ENCODE assay signal across 1 cellular context in genomic region chr12:53324113-53324778, GRCh38.
TF ChIP-seq lines count a peak whose summit lies in the region.

No MANE protein-coding gene starts in this region.

TF ChIP-seq in HepG2, 621 proteins besides CTCF, POLR2A, EP300 and RAD21 (continues in another document):
- TF ChIP-seq ZNF572 (CRISPR knock-in tag; IDR thresholded peaks at IDR 0.05) (no peak), TCF7 (IDR thresholded peaks at IDR 0.05; ENCODE audit: low read depth) (no peak), ZUFSP (CRISPR knock-in tag; IDR thresholded peaks at IDR 0.05; ENCODE audit: borderline replicate concordance) (no peak), SPEN (CRISPR knock-in tag; IDR thresholded peaks at IDR 0.05; ENCODE audit: low read depth) (no peak), ZNF75D (CRISPR knock-in tag; IDR thresholded peaks at IDR 0.05; ENCODE audit: borderline replicate concordance) (no peak), ZHX1 (CRISPR knock-in tag; IDR thresholded peaks at IDR 0.05; ENCODE audit: low read depth) (0 out of 2 replicates have a peak, but pooled peaks have one; percentile 13), HCFC1 (IDR thresholded peaks at IDR 0.05; ENCODE audit: low read depth, low read length) (no peak), FOXA3 (CRISPR knock-in tag; IDR thresholded peaks at IDR 0.05) (no peak), ZSCAN31 (CRISPR knock-in tag; IDR thresholded peaks at IDR 0.05; ENCODE audit: low read depth) (no peak), ZNF44 (CRISPR knock-in tag; IDR thresholded peaks at IDR 0.05) (no peak), ZNF3 (CRISPR knock-in tag; IDR thresholded peaks at IDR 0.05) (0 out of 2 replicates have a peak, but pooled peaks have one; percentile 41), SALL2 (CRISPR knock-in tag; IDR thresholded peaks at IDR 0.05) (0 out of 2 replicates have a peak, but pooled peaks have one; percentile 32), SIX4 (CRISPR knock-in tag; IDR thresholded peaks at IDR 0.05) (no peak), CENPBD1 (CRISPR knock-in tag; IDR thresholded peaks at IDR 0.05; ENCODE audit: borderline replicate concordance, low read depth) (no peak), KDM5B (CRISPR knock-in tag; IDR thresholded peaks at IDR 0.05; ENCODE audit: borderline replicate concordance) (peak; percentile 80), ARNT (IDR thresholded peaks at IDR 0.05) (no peak), TFAP4 (IDR thresholded peaks at IDR 0.05; ENCODE audit: borderline replicate concordance, low read depth) (no peak), SMARCC2 (IDR thresholded peaks at IDR 0.05) (no peak), ZNF331 (CRISPR knock-in tag; IDR thresholded peaks at IDR 0.05) (no peak), KMT2B (CRISPR knock-in tag; IDR thresholded peaks at IDR 0.05) (no peak), ZBTB7B (CRISPR knock-in tag; IDR thresholded peaks at IDR 0.05) (no peak), ZBTB37 (CRISPR knock-in tag; IDR thresholded peaks at IDR 0.05) (0 out of 2 replicates have a peak, but pooled peaks have one; percentile 21), ASH2L (IDR thresholded peaks at IDR 0.05; ENCODE audit: insufficient read length, low read depth, low read length) (peak; percentile 67), ZNF768 (CRISPR knock-in tag; IDR thresholded peaks at IDR 0.05) (no peak), ZBTB3 (CRISPR knock-in tag; IDR thresholded peaks at IDR 0.05; ENCODE audit: borderline replicate concordance, low read depth) (no peak), ZNF773 (CRISPR knock-in tag; IDR thresholded peaks at IDR 0.05; ENCODE audit: borderline replicate concordance) (0 out of 2 replicates have a peak, but pooled peaks have one; percentile 42), FIP1L1 (IDR thresholded peaks at IDR 0.05; ENCODE audit: borderline replicate concordance, insufficient read depth, low read depth, low read length) (no peak)
- TF ChIP-seq, protein P1, sequence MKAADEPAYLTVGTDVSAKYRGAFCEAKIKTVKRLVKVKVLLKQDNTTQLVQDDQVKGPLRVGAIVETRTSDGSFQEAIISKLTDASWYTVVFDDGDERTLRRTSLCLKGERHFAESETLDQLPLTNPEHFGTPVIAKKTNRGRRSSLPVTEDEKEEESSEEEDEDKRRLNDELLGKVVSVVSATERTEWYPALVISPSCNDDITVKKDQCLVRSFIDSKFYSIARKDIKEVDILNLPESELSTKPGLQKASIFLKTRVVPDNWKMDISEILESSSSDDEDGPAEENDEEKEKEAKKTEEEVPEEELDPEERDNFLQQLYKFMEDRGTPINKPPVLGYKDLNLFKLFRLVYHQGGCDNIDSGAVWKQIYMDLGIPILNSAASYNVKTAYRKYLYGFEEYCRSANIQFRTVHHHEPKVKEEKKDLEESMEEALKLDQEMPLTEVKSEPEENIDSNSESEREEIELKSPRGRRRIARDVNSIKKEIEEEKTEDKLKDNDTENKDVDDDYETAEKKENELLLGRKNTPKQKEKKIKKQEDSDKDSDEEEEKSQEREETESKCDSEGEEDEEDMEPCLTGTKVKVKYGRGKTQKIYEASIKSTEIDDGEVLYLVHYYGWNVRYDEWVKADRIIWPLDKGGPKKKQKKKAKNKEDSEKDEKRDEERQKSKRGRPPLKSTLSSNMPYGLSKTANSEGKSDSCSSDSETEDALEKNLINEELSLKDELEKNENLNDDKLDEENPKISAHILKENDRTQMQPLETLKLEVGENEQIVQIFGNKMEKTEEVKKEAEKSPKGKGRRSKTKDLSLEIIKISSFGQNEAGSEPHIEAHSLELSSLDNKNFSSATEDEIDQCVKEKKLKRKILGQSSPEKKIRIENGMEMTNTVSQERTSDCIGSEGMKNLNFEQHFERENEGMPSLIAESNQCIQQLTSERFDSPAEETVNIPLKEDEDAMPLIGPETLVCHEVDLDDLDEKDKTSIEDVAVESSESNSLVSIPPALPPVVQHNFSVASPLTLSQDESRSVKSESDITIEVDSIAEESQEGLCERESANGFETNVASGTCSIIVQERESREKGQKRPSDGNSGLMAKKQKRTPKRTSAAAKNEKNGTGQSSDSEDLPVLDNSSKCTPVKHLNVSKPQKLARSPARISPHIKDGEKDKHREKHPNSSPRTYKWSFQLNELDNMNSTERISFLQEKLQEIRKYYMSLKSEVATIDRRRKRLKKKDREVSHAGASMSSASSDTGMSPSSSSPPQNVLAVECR (CRISPR knock-in tag; IDR thresholded peaks at IDR 0.05; ENCODE audit: borderline replicate concordance), result no peak
- TF ChIP-seq, protein P2, sequence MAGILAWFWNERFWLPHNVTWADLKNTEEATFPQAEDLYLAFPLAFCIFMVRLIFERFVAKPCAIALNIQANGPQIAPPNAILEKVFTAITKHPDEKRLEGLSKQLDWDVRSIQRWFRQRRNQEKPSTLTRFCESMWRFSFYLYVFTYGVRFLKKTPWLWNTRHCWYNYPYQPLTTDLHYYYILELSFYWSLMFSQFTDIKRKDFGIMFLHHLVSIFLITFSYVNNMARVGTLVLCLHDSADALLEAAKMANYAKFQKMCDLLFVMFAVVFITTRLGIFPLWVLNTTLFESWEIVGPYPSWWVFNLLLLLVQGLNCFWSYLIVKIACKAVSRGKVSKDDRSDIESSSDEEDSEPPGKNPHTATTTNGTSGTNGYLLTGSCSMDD (CRISPR knock-in tag; IDR thresholded peaks at IDR 0.05), result no peak
- TF ChIP-seq, protein P3, sequence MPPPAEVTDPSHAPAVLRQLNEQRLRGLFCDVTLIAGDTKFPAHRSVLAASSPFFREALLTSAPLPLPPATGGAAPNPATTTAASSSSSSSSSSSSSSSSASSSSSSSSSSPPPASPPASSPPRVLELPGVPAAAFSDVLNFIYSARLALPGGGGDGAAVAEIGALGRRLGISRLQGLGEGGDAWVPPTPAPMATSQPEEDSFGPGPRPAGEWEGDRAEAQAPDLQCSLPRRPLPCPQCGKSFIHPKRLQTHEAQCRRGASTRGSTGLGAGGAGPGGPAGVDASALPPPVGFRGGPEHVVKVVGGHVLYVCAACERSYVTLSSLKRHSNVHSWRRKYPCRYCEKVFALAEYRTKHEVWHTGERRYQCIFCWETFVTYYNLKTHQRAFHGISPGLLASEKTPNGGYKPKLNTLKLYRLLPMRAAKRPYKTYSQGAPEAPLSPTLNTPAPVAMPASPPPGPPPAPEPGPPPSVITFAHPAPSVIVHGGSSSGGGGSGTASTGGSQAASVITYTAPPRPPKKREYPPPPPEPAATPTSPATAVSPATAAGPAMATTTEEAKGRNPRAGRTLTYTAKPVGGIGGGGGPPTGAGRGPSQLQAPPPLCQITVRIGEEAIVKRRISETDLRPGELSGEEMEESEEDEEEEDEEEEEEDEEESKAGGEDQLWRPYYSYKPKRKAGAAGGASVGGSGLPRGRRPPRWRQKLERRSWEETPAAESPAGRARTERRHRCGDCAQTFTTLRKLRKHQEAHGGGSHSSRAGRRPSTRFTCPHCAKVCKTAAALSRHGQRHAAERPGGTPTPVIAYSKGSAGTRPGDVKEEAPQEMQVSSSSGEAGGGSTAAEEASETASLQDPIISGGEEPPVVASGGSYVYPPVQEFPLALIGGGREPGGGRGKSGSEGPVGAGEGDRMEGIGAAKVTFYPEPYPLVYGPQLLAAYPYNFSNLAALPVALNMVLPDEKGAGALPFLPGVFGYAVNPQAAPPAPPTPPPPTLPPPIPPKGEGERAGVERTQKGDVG (CRISPR knock-in tag; IDR thresholded peaks at IDR 0.05; ENCODE audit: borderline replicate concordance), result 0 out of 2 replicates have a peak, but pooled peaks have one; percentile 32
- TF ChIP-seq, protein P4, sequence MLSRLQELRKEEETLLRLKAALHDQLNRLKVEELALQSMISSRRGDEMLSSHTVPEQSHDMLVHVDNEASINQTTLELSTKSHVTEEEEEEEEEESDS (CRISPR knock-in tag; IDR thresholded peaks at IDR 0.05; ENCODE audit: borderline replicate concordance), result no peak
- TF ChIP-seq, protein P5, sequence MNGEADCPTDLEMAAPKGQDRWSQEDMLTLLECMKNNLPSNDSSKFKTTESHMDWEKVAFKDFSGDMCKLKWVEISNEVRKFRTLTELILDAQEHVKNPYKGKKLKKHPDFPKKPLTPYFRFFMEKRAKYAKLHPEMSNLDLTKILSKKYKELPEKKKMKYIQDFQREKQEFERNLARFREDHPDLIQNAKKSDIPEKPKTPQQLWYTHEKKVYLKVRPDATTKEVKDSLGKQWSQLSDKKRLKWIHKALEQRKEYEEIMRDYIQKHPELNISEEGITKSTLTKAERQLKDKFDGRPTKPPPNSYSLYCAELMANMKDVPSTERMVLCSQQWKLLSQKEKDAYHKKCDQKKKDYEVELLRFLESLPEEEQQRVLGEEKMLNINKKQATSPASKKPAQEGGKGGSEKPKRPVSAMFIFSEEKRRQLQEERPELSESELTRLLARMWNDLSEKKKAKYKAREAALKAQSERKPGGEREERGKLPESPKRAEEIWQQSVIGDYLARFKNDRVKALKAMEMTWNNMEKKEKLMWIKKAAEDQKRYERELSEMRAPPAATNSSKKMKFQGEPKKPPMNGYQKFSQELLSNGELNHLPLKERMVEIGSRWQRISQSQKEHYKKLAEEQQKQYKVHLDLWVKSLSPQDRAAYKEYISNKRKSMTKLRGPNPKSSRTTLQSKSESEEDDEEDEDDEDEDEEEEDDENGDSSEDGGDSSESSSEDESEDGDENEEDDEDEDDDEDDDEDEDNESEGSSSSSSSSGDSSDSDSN (CRISPR knock-in tag; IDR thresholded peaks at IDR 0.05), result no peak
- TF ChIP-seq, protein P6, sequence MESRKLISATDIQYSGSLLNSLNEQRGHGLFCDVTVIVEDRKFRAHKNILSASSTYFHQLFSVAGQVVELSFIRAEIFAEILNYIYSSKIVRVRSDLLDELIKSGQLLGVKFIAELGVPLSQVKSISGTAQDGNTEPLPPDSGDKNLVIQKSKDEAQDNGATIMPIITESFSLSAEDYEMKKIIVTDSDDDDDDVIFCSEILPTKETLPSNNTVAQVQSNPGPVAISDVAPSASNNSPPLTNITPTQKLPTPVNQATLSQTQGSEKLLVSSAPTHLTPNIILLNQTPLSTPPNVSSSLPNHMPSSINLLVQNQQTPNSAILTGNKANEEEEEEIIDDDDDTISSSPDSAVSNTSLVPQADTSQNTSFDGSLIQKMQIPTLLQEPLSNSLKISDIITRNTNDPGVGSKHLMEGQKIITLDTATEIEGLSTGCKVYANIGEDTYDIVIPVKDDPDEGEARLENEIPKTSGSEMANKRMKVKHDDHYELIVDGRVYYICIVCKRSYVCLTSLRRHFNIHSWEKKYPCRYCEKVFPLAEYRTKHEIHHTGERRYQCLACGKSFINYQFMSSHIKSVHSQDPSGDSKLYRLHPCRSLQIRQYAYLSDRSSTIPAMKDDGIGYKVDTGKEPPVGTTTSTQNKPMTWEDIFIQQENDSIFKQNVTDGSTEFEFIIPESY (CRISPR knock-in tag; IDR thresholded peaks at IDR 0.05), result peak; percentile 44
